In genomic region chr11:104772806-104773241, GRCh38 we compare ENCODE assay signal across 10 cellular contexts.
DNase-seq lines count a peak whose midpoint lies in the region; ATAC-seq, FAIRE-seq and TF ChIP-seq lines count a peak whose summit lies in the region.
"Had no signal": no experiment of that assay in that cellular context is flagged by ENCODE, and none has a peak within 500 bp of the region (broad histone marks: within the 10 kb centered on the region; RNA-seq: fewer than 3 reads in every experiment).

No MANE protein-coding gene starts in this region.

- H3K27me3 ChIP-seq in heart left ventricle, result no peaks in the 10 kb centered on the region
- H3K27me3 ChIP-seq: thyroid gland had no signal

- peaks cover 3 to 9% of the 10 kb centered on the region in 2 donors for H3K9me3 Mint-ChIP-seq in activated naive CD4-positive, alpha-beta T cell treated with anti-CD3 and anti-CD28 coated beads, Interleukin-2, amount 50 U/mL, for 72 hours

- TF ChIP-seq CTCF in heart left ventricle (IDR thresholded peaks at IDR 0.05), result no peak

- peaks cover 0 to 9% (median 2%) of the 10 kb centered on the region in 12 donors for H3K4me1 ChIP-seq in heart left ventricle
- H3K4me1 ChIP-seq: thyroid gland had no signal

- DNase-seq in heart left ventricle, result no peak
- no peak for DNase-seq in cardiac septum (ENCODE audit: low spot score)
- DNase-seq in activated naive CD4-positive, alpha-beta T cell treated with anti-CD3 and anti-CD28 coated beads, Interleukin-2, amount 50 U/mL, for 72 hours (ENCODE audit: low spot score in 2 of 2), result no peak
- DNase-seq in hepatic stellate cell (ENCODE audit: low spot score), result peak; percentile 40
- DNase-seq in urothelium cell line (ENCODE audit: low spot score), result peak; percentile 71
- DNase-seq in NCI-H2196 (lab: John Stamatoyannopoulos, UW; ENCODE audit: unreplicated experiment), result no peak
- no peak for DNase-seq in LoVo (ENCODE audit: low spot score)
- DNase-seq: DMS79, thyroid gland had no signal

- peak overlapping the region in 5 of 12 donors; percentile 2 to 44 (median 15) for H3K27ac ChIP-seq in heart left ventricle
- H3K27ac ChIP-seq: thyroid gland had no signal

- H3K4me3 ChIP-seq in heart left ventricle, result no peak overlapping the region
- H3K4me3 ChIP-seq: thyroid gland had no signal

- H3K36me3 ChIP-seq in heart left ventricle, result no peaks in the 10 kb centered on the region
- H3K36me3 ChIP-seq: thyroid gland had no signal

- FAIRE-seq in urothelium cell line (lab: Jason Lieb, UNC), result no peak

- H3K27ac Mint-ChIP-seq in activated naive CD4-positive, alpha-beta T cell treated with anti-CD3 and anti-CD28 coated beads, Interleukin-2, amount 50 U/mL, for 72 hours, result no peak overlapping the region

- intact Hi-C loops in heart left ventricle (cut with DNase I) (no loop called here), cardiac septum (cut with DNase I) (no loop called here)

- peaks cover 0 to 9% (median 0%) of the 10 kb centered on the region in 12 donors for H3K9me3 ChIP-seq in heart left ventricle
- H3K9me3 ChIP-seq: thyroid gland had no signal

- no peak for TF ChIP-seq POLR2A in heart left ventricle (IDR thresholded peaks at IDR 0.05)

- no peaks in the 10 kb centered on the region for H3K36me3 Mint-ChIP-seq in activated naive CD4-positive, alpha-beta T cell treated with anti-CD3 and anti-CD28 coated beads, Interleukin-2, amount 50 U/mL, for 72 hours

- ATAC-seq in heart left ventricle (peak; percentile 51 to 86 (median 60)), HG02571 (IDR thresholded peaks at IDR 0.05; ENCODE audit: unreplicated experiment) (no peak)
- peak; percentile 48 to 89 for ATAC-seq in activated naive CD4-positive, alpha-beta T cell treated with anti-CD3 and anti-CD28 coated beads, Interleukin-2, amount 50 U/mL, for 72 hours

- WGBS in heart left ventricle, 4 donors, result 34 to 41% (median 38%) methylated on average over 6 of the region's 6 CpGs

Comparison
In these comparisons a context has a peak if more than half of its experiments do, and no peak if none do; other contexts are left out.
1. DNase-seq: peak in hepatic stellate cell (single experiment) and urothelium cell line (single experiment); none in heart left ventricle (0 of 5), cardiac septum (single experiment), activated naive CD4-positive, alpha-beta T cell treated with anti-CD3 and anti-CD28 coated beads, Interleukin-2, amount 50 U/mL, for 72 hours (0 of 2), NCI-H2196 (single experiment) and LoVo (single experiment).